In genomic region chr1:236568285-236568894, GRCh38 we compare ENCODE assay signal across 25 cellular contexts. TPM values are rescaled to one million over a fixed set of nuclear protein-coding genes. Genes with fewer than 3 reads are reported as not detected.
A peak's percentile ranks its signal among the peaks of the same experiment; 100 is the strongest.
DNase-seq lines count a peak whose midpoint lies in the region; ATAC-seq and TF ChIP-seq lines count a peak whose summit lies in the region.
"Had no signal": no experiment of that assay in that cellular context is flagged by ENCODE, and none has a peak within 500 bp of the region (broad histone marks: within the 10 kb centered on the region; RNA-seq: fewer than 3 reads in every experiment).

No MANE protein-coding gene starts in this region.

- TF ChIP-seq EP300 in gastroesophageal sphincter (IDR thresholded peaks at IDR 0.05): no peak

- peak overlapping the region; percentile 13 for H3K27ac Mint-ChIP-seq in activated naive CD8-positive, alpha-beta T cell treated with anti-CD3 and anti-CD28 coated beads for 36 hours
- H3K27ac Mint-ChIP-seq in activated naive CD8-positive, alpha-beta T cell treated with anti-CD3 and anti-CD28 coated beads, Interleukin-2, amount 50 U/mL, for 24 hours: no peak overlapping the region
- H3K27ac Mint-ChIP-seq in endothelial cell (ENCODE audit: unreplicated experiment): peak overlapping the region; percentile 3
- H3K27ac Mint-ChIP-seq: CD4-positive, alpha-beta T cell; neural progenitor cell; stimulated activated memory B cell treated with anti-CD40 and anti-IgM and Interleukin-4, amounts not matched to agents 10 μg/mL and 1 μg/mL and 100 μg/mL, for 72 hours had no signal

- WGBS in gastroesophageal sphincter (ENCODE audit: low coverage in 1 of 2), 2 donors: 57% methylated on average over 2 of the region's 2 CpGs; no CpG with 5 or more reads in 1 of the 2 donors

- H3K4me3 Mint-ChIP-seq in activated naive CD8-positive, alpha-beta T cell treated with anti-CD3 and anti-CD28 coated beads for 36 hours: no peak overlapping the region
- no peak overlapping the region for H3K4me3 Mint-ChIP-seq in activated naive CD8-positive, alpha-beta T cell treated with anti-CD3 and anti-CD28 coated beads, Interleukin-2, amount 50 U/mL, for 24 hours
- H3K4me3 Mint-ChIP-seq in endothelial cell (ENCODE audit: unreplicated experiment): no peak overlapping the region
- H3K4me3 Mint-ChIP-seq: CD4-positive, alpha-beta T cell; neural progenitor cell; stimulated activated memory B cell treated with anti-CD40 and anti-IgM and Interleukin-4, amounts not matched to agents 10 μg/mL and 1 μg/mL and 100 μg/mL, for 72 hours had no signal

- H3K4me1 ChIP-seq in gastroesophageal sphincter: no peaks in the 10 kb centered on the region
- H3K4me1 ChIP-seq: adrenal gland, esophagus muscularis mucosa, heart right ventricle, neural progenitor cell had no signal

- no peak overlapping the region for H3K4me3 ChIP-seq in skeletal muscle cell (ENCODE audit: low read depth, low read length)
- no peak overlapping the region for H3K4me3 ChIP-seq in gastroesophageal sphincter
- H3K4me3 ChIP-seq: adrenal gland, cardiac muscle cell, dorsolateral prefrontal cortex, esophagus muscularis mucosa, GM12878, heart right ventricle, neural progenitor cell, thoracic aorta had no signal

- peaks cover 42% of the 10 kb centered on the region for H3K36me3 Mint-ChIP-seq in activated naive CD8-positive, alpha-beta T cell treated with anti-CD3 and anti-CD28 coated beads for 36 hours
- H3K36me3 Mint-ChIP-seq in activated naive CD8-positive, alpha-beta T cell treated with anti-CD3 and anti-CD28 coated beads, Interleukin-2, amount 50 U/mL, for 24 hours (ENCODE audit: low read depth): peaks cover 77% of the 10 kb centered on the region
- H3K36me3 Mint-ChIP-seq in endothelial cell (ENCODE audit: low read depth, unreplicated experiment): peaks cover 40% of the 10 kb centered on the region

- H3K36me3 ChIP-seq in gastroesophageal sphincter: peaks cover 8 to 100% of the 10 kb centered on the region in 2 donors

- H3K27ac ChIP-seq in gastroesophageal sphincter: no peak overlapping the region
- H3K27ac ChIP-seq: adrenal gland, cardiac muscle cell, dorsolateral prefrontal cortex, esophagus muscularis mucosa, heart right ventricle, neural progenitor cell, thoracic aorta had no signal

- H3K4me1 Mint-ChIP-seq in activated naive CD8-positive, alpha-beta T cell treated with anti-CD3 and anti-CD28 coated beads for 36 hours: no peaks in the 10 kb centered on the region
- no peaks in the 10 kb centered on the region for H3K4me1 Mint-ChIP-seq in activated naive CD8-positive, alpha-beta T cell treated with anti-CD3 and anti-CD28 coated beads, Interleukin-2, amount 50 U/mL, for 24 hours
- no peaks in the 10 kb centered on the region for H3K4me1 Mint-ChIP-seq in endothelial cell (ENCODE audit: unreplicated experiment)
- H3K4me1 Mint-ChIP-seq: neural progenitor cell; stimulated activated memory B cell treated with anti-CD40 and anti-IgM and Interleukin-4, amounts not matched to agents 10 μg/mL and 1 μg/mL and 100 μg/mL, for 72 hours had no signal

- no peak for DNase-seq in activated naive CD8-positive, alpha-beta T cell treated with anti-CD3 and anti-CD28 coated beads for 36 hours
- DNase-seq in activated naive CD8-positive, alpha-beta T cell treated with anti-CD3 and anti-CD28 coated beads, Interleukin-2, amount 50 U/mL, for 24 hours: no peak
- peak; percentile 6 for DNase-seq in NCI-H69 (lab: John Stamatoyannopoulos, UW)
- DNase-seq in endothelial cell (ENCODE audit: low spot score): no peak
- DNase-seq in skeletal muscle cell (ENCODE audit: low read depth): peak; percentile 26
- no peak for DNase-seq in central memory CD4-positive, alpha-beta T cell
- no peak for DNase-seq in NCI-H2081 (lab: John Stamatoyannopoulos, UW)
- DNase-seq: activated CD4-positive, alpha-beta T cell treated with anti-CD3 and anti-CD28 coated beads for 4 hours; adrenal gland; CD4-positive, alpha-beta T cell; dorsolateral prefrontal cortex; heart right ventricle; Karpas-422; left ventricle myocardium superior; NCI-H1048; NCI-H2029 treated with DMSO at 0.1 percent for 48 hours; NCI-H524; SW 1271 had no signal

- H3K27me3 Mint-ChIP-seq in activated naive CD8-positive, alpha-beta T cell treated with anti-CD3 and anti-CD28 coated beads for 36 hours: no peaks in the 10 kb centered on the region
- no peaks in the 10 kb centered on the region for H3K27me3 Mint-ChIP-seq in activated naive CD8-positive, alpha-beta T cell treated with anti-CD3 and anti-CD28 coated beads, Interleukin-2, amount 50 U/mL, for 24 hours
- H3K27me3 Mint-ChIP-seq in endothelial cell (ENCODE audit: unreplicated experiment): no peaks in the 10 kb centered on the region
- H3K27me3 Mint-ChIP-seq: CD4-positive, alpha-beta T cell; stimulated activated memory B cell treated with anti-CD40 and anti-IgM and Interleukin-4, amounts not matched to agents 10 μg/mL and 1 μg/mL and 100 μg/mL, for 72 hours had no signal

- no peaks in the 10 kb centered on the region for H3K9me3 Mint-ChIP-seq in activated naive CD8-positive, alpha-beta T cell treated with anti-CD3 and anti-CD28 coated beads for 36 hours
- no peaks in the 10 kb centered on the region for H3K9me3 Mint-ChIP-seq in activated naive CD8-positive, alpha-beta T cell treated with anti-CD3 and anti-CD28 coated beads, Interleukin-2, amount 50 U/mL, for 24 hours
- H3K9me3 Mint-ChIP-seq in endothelial cell (ENCODE audit: unreplicated experiment): no peaks in the 10 kb centered on the region
- H3K9me3 Mint-ChIP-seq: CD4-positive, alpha-beta T cell; neural progenitor cell; stimulated activated memory B cell treated with anti-CD40 and anti-IgM and Interleukin-4, amounts not matched to agents 10 μg/mL and 1 μg/mL and 100 μg/mL, for 72 hours had no signal

- no peaks in the 10 kb centered on the region for H3K27me3 ChIP-seq in gastroesophageal sphincter
- H3K27me3 ChIP-seq: adrenal gland, cardiac muscle cell, dorsolateral prefrontal cortex, esophagus muscularis mucosa, heart right ventricle, neural progenitor cell had no signal

- ATAC-seq in activated naive CD8-positive, alpha-beta T cell treated with anti-CD3 and anti-CD28 coated beads, Interleukin-2, amount 50 U/mL, for 24 hours: no peak
- no peak for ATAC-seq in gastroesophageal sphincter
- ATAC-seq: GM12878; heart right ventricle; left ventricle myocardium superior; stimulated activated memory B cell treated with anti-CD40 and anti-IgM and Interleukin-4, amounts not matched to agents 10 μg/mL and 1 μg/mL and 100 μg/mL, for 72 hours had no signal

- TF ChIP-seq CTCF in endothelial cell (IDR thresholded peaks at IDR 0.05; ENCODE audit: unreplicated experiment): no peak
- TF ChIP-seq CTCF in gastroesophageal sphincter (IDR thresholded peaks at IDR 0.05): no peak

- H3K9me3 ChIP-seq in gastroesophageal sphincter: no peaks in the 10 kb centered on the region
- H3K9me3 ChIP-seq: adrenal gland, esophagus muscularis mucosa, heart right ventricle, thoracic aorta had no signal

- TF ChIP-seq POLR2A in gastroesophageal sphincter (IDR thresholded peaks at IDR 0.05): no peak

RNA-seq across cellular contexts. Expression of gene HEATR1, which starts 35.9 kb away (rescaled TPM):
- 100 to 1,000 TPM; 101 TPM for total RNA-seq in activated naive CD8-positive, alpha-beta T cell treated with anti-CD3 and anti-CD28 coated beads for 36 hours
- total RNA-seq in endothelial cell (ENCODE audit: unreplicated experiment) (33.3 TPM), gastroesophageal sphincter (10 to 100 TPM; 14.8 to 23.8 (median 19.6) TPM)

RNA-seq across cellular contexts. Expression of gene LGALS8, which starts 44.6 kb away (rescaled TPM):
- total RNA-seq in activated naive CD8-positive, alpha-beta T cell treated with anti-CD3 and anti-CD28 coated beads for 36 hours: 10 to 100 TPM; 69.0 to 76.6 TPM
- total RNA-seq in endothelial cell (ENCODE audit: unreplicated experiment) (94.5 TPM), gastroesophageal sphincter (10 to 100 TPM; 50.5 to 81.8 (median 54.7) TPM)

Comparison
In these comparisons a context has a peak if more than half of its experiments do, and no peak if none do; other contexts are left out.
1. DNase-seq: peak in NCI-H69 (single experiment) and skeletal muscle cell (single experiment); none in activated naive CD8-positive, alpha-beta T cell treated with anti-CD3 and anti-CD28 coated beads for 36 hours (single experiment), activated naive CD8-positive, alpha-beta T cell treated with anti-CD3 and anti-CD28 coated beads, Interleukin-2, amount 50 U/mL, for 24 hours (single experiment), endothelial cell (single experiment), central memory CD4-positive, alpha-beta T cell (single experiment) and NCI-H2081 (0 of 2).